7 cellular contexts compared by ENCODE assay signal in genomic region chr10:110226555-110226925, GRCh38. TPM values are rescaled to one million over a fixed set of nuclear protein-coding genes. Genes with fewer than 3 reads are reported as not detected.
A peak's percentile ranks its signal among the peaks of the same experiment; 100 is the strongest.
DNase-seq lines count a peak whose midpoint lies in the region; ATAC-seq and TF ChIP-seq lines count a peak whose summit lies in the region.

No MANE protein-coding gene starts in this region.

- ATAC-seq in HG02884 (IDR thresholded peaks at IDR 0.05; ENCODE audit: unreplicated experiment) = no peak

- no peak for TF ChIP-seq CTCF in GM13976 (IDR thresholded peaks at IDR 0.05; ENCODE audit: borderline replicate concordance, control extremely low read depth, extremely low read depth, insufficient read depth, missing control alignments)

- in situ Hi-C loops in GM13976 (cut with MboI; ENCODE audit: low sequenced_read_pairs, unreplicated experiment) = no loop called here

- peak; percentile 89 for DNase-seq in GM13976 (ENCODE audit: low spot score)
- DNase-seq in NCI-H2196 (lab: John Stamatoyannopoulos, UW; ENCODE audit: unreplicated experiment) = peak; percentile 69
- DNase-seq in activated CD4-positive, alpha-beta T cell treated with anti-CD3 and anti-CD28 coated beads for 24 hours (ENCODE audit: low read depth in 2 of 2) = peak; percentile 71 to 83
- peak; percentile 79 for DNase-seq in cerebellum (ENCODE audit: low spot score)
- peak; percentile 58 for DNase-seq in kidney glomerular epithelial cell (lab: John Stamatoyannopoulos, UW)
- peak; percentile 79 to 82 for DNase-seq in stimulated activated CD4-positive, alpha-beta T cell treated with anti-CD3 and anti-CD28 coated beads, Interleukin-15, amount 100 ng/mL, for 48 hours (ENCODE audit: low read depth in 2 of 2)

RNA-seq across cellular contexts. Expression of gene MXI1, which starts 19.1 kb away (rescaled TPM):
- 44.1 TPM for total RNA-seq in cerebellum
